ENCODE assay signal across 21 cellular contexts in the genomic region with DNA sequence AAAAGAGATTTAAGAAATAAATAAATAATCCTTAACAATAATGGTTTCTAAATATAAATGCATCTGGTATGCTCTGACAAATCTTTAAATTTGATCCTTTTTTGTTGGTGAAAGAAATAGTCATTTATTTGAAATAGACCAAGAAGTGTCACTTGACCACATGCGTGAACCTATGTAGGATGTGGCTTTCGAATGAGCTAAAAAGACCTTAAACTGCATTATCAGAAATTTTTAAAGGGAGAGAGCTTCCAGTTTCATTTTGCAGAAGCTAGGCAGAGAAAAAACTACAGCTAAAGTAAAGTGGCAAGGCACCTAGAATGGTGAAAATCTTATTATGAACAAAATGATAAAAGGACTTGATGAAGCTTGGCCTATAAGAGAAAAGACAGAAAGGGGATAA.
DNase-seq lines count a peak whose midpoint lies in the region; ATAC-seq and TF ChIP-seq lines count a peak whose summit lies in the region.
"Had no signal": no experiment of that assay in that cellular context is flagged by ENCODE, and none has a peak within 500 bp of the region (broad histone marks: within the 10 kb centered on the region; RNA-seq: fewer than 3 reads in every experiment).

No MANE protein-coding gene starts in this region.

- POLR2A ChIA-PET in activated CD8-positive, alpha-beta T cell treated with anti-CD3 and anti-CD28 coated beads, Interleukin-2, amount 10 ng/mL, durations not matched to agents 7 days and 5 days (lab: Charles Lee), result interaction anchor here (1.5 kb wide), 1 partner anchor 11 kb away, joined by 4 read pairs; no protein-coding TSS in a partner anchor

- CTCF ChIA-PET in activated CD8-positive, alpha-beta T cell treated with anti-CD3 and anti-CD28 coated beads, Interleukin-2, amount 10 ng/mL, durations not matched to agents 7 days and 5 days (lab: Charles Lee), result interaction anchor here (1.5 kb wide), 1 partner anchor 38 kb away, joined by 3 read pairs; no protein-coding TSS in a partner anchor

- peaks cover 26% of the 10 kb centered on the region for H3K4me1 Mint-ChIP-seq in stimulated activated naive CD8-positive, alpha-beta T cell treated with anti-CD3 and anti-CD28 coated beads, Interleukin-15, Interleukin-2, amounts not matched to agents 100 ng/mL and 50 ng/mL, for 24 hours (ENCODE audit: low read depth)
- H3K4me1 Mint-ChIP-seq in activated CD8-positive, alpha-beta T cell treated with anti-CD3 and anti-CD28 coated beads, Interleukin-2, amount 10 ng/mL, durations not matched to agents 7 days and 5 days (ENCODE audit: low read depth), result peaks cover 44% of the 10 kb centered on the region
- peaks cover 20% of the 10 kb centered on the region for H3K4me1 Mint-ChIP-seq in nephron progenitor cell

- H3K27ac Mint-ChIP-seq in stimulated activated naive CD8-positive, alpha-beta T cell treated with anti-CD3 and anti-CD28 coated beads, Interleukin-15, Interleukin-2, amounts not matched to agents 100 ng/mL and 50 ng/mL, for 24 hours, result peak overlapping the region; percentile 24
- peak overlapping the region; percentile 75 for H3K27ac Mint-ChIP-seq in activated CD8-positive, alpha-beta T cell treated with anti-CD3 and anti-CD28 coated beads, Interleukin-2, amount 10 ng/mL, durations not matched to agents 7 days and 5 days
- no peak overlapping the region for H3K27ac Mint-ChIP-seq in nephron progenitor cell
- H3K27ac Mint-ChIP-seq: activated CD4-positive, alpha-beta T cell treated with anti-CD3 and anti-CD28 coated beads, Interleukin-2, amount 10 ng/mL, durations not matched to agents 24 days and 14 days; activated naive CD8-positive, alpha-beta T cell treated with anti-CD3 and anti-CD28 coated beads, Interleukin-2, amount 50 U/mL, for 24 hours; naive thymus-derived CD8-positive, alpha-beta T cell had no signal

- H3K27me3 ChIP-seq in right atrium auricular region (no peaks in the 10 kb centered on the region), lower lobe of right lung (ENCODE audit: low read depth) (no peaks in the 10 kb centered on the region)
- H3K27me3 ChIP-seq: BLaER1 treated with 17β-estradiol and CSF1 and Interleukin-3, amounts not matched to agents 10 nM and 100 nM; body of pancreas; pancreas had no signal

- TF ChIP-seq CTCF in right atrium auricular region (IDR thresholded peaks at IDR 0.05) (no peak), nephron progenitor cell (IDR thresholded peaks at IDR 0.05) (no peak), lower lobe of right lung (IDR thresholded peaks at IDR 0.05) (no peak)

- H3K36me3 Mint-ChIP-seq in stimulated activated naive CD8-positive, alpha-beta T cell treated with anti-CD3 and anti-CD28 coated beads, Interleukin-15, Interleukin-2, amounts not matched to agents 100 ng/mL and 50 ng/mL, for 24 hours (ENCODE audit: low read depth), result no peaks in the 10 kb centered on the region
- H3K36me3 Mint-ChIP-seq in activated CD8-positive, alpha-beta T cell treated with anti-CD3 and anti-CD28 coated beads, Interleukin-2, amount 10 ng/mL, durations not matched to agents 7 days and 5 days (ENCODE audit: low read depth), result peaks cover 4% of the 10 kb centered on the region
- H3K36me3 Mint-ChIP-seq in nephron progenitor cell (ENCODE audit: low read depth), result no peaks in the 10 kb centered on the region

- H3K9me3 ChIP-seq in right atrium auricular region (no peaks in the 10 kb centered on the region), lower lobe of right lung (no peaks in the 10 kb centered on the region)
- H3K9me3 ChIP-seq: BLaER1 treated with 17β-estradiol and CSF1 and Interleukin-3, amounts not matched to agents 10 nM and 100 nM; body of pancreas; pancreas had no signal

- no peaks in the 10 kb centered on the region for H3K4me1 ChIP-seq in right atrium auricular region
- no peaks in the 10 kb centered on the region for H3K4me1 ChIP-seq in lower lobe of right lung
- H3K4me1 ChIP-seq: pancreas had no signal

- intact Hi-C loops in lower lobe of right lung (cut with DNase I), result no loop called here

- no peak for DNase-seq in stimulated activated naive CD8-positive, alpha-beta T cell treated with anti-CD3 and anti-CD28 coated beads, Interleukin-15, Interleukin-2, amounts not matched to agents 100 U/mL and 50 U/mL, for 24 hours
- peak; percentile 49 for DNase-seq in activated CD8-positive, alpha-beta T cell treated with anti-CD3 and anti-CD28 coated beads, Interleukin-2, amount 10 ng/mL, durations not matched to agents 7 days and 5 days
- DNase-seq in right atrium auricular region (ENCODE audit: low spot score), result no peak
- DNase-seq in NCI-H446 (lab: John Stamatoyannopoulos, UW), result no peak
- no peak for DNase-seq in nephron progenitor cell
- no peak for DNase-seq in lower lobe of right lung
- DNase-seq: activated CD4-positive, alpha-beta T cell treated with anti-CD3 and anti-CD28 coated beads, Interleukin-2, amount 10 ng/mL, durations not matched to agents 24 days and 14 days; activated naive CD8-positive, alpha-beta T cell treated with anti-CD3 and anti-CD28 coated beads, Interleukin-2, amount 50 U/mL, for 24 hours; Calu3; H9; NCI-H1694 treated with DMSO at 0.1 percent for 48 hours; NCI-H526; stimulated activated naive CD4-positive, alpha-beta T cell had no signal

- ATAC-seq in stimulated activated naive CD8-positive, alpha-beta T cell treated with anti-CD3 and anti-CD28 coated beads, Interleukin-15, Interleukin-2, amounts not matched to agents 100 U/mL and 50 U/mL, for 24 hours, result no peak
- ATAC-seq in HG02798 (IDR thresholded peaks at IDR 0.05; ENCODE audit: poor library complexity, unreplicated experiment), result peak; percentile 65
- ATAC-seq in activated CD8-positive, alpha-beta T cell treated with anti-CD3 and anti-CD28 coated beads, Interleukin-2, amount 10 ng/mL, durations not matched to agents 7 days and 5 days, result peak; percentile 71
- no peak for ATAC-seq in lower lobe of right lung
- ATAC-seq: activated naive CD8-positive, alpha-beta T cell treated with anti-CD3 and anti-CD28 coated beads, Interleukin-2, amount 50 U/mL, for 24 hours; naive thymus-derived CD8-positive, alpha-beta T cell; SK-N-SH treated with all-trans-retinoic acid at 6 μM for 48 hours had no signal

- no peaks in the 10 kb centered on the region for H3K36me3 ChIP-seq in right atrium auricular region
- H3K36me3 ChIP-seq in lower lobe of right lung, result no peaks in the 10 kb centered on the region
- H3K36me3 ChIP-seq: BLaER1 treated with 17β-estradiol and CSF1 and Interleukin-3, amounts not matched to agents 10 nM and 100 nM; pancreas had no signal

- H3K4me3 ChIP-seq in right atrium auricular region, result no peak overlapping the region
- no peak overlapping the region for H3K4me3 ChIP-seq in lower lobe of right lung
- H3K4me3 ChIP-seq: BLaER1 treated with 17β-estradiol and CSF1 and Interleukin-3, amounts not matched to agents 10 nM and 100 nM; body of pancreas; pancreas had no signal

- no peak overlapping the region for H3K4me3 Mint-ChIP-seq in stimulated activated naive CD8-positive, alpha-beta T cell treated with anti-CD3 and anti-CD28 coated beads, Interleukin-15, Interleukin-2, amounts not matched to agents 100 ng/mL and 50 ng/mL, for 24 hours
- H3K4me3 Mint-ChIP-seq in activated CD8-positive, alpha-beta T cell treated with anti-CD3 and anti-CD28 coated beads, Interleukin-2, amount 10 ng/mL, durations not matched to agents 7 days and 5 days, result peak overlapping the region; percentile 25
- no peak overlapping the region for H3K4me3 Mint-ChIP-seq in nephron progenitor cell
- H3K4me3 Mint-ChIP-seq: activated CD4-positive, alpha-beta T cell treated with anti-CD3 and anti-CD28 coated beads, Interleukin-2, amount 10 ng/mL, durations not matched to agents 24 days and 14 days; activated naive CD8-positive, alpha-beta T cell treated with anti-CD3 and anti-CD28 coated beads, Interleukin-2, amount 50 U/mL, for 24 hours; H9; naive thymus-derived CD8-positive, alpha-beta T cell had no signal

- no peaks in the 10 kb centered on the region for H3K9me3 Mint-ChIP-seq in stimulated activated naive CD8-positive, alpha-beta T cell treated with anti-CD3 and anti-CD28 coated beads, Interleukin-15, Interleukin-2, amounts not matched to agents 100 ng/mL and 50 ng/mL, for 24 hours
- peaks cover 4% of the 10 kb centered on the region for H3K9me3 Mint-ChIP-seq in activated CD8-positive, alpha-beta T cell treated with anti-CD3 and anti-CD28 coated beads, Interleukin-2, amount 10 ng/mL, durations not matched to agents 7 days and 5 days (ENCODE audit: insufficient read depth)
- H3K9me3 Mint-ChIP-seq in nephron progenitor cell, result no peaks in the 10 kb centered on the region
- H3K9me3 Mint-ChIP-seq: activated CD4-positive, alpha-beta T cell treated with anti-CD3 and anti-CD28 coated beads, Interleukin-2, amount 10 ng/mL, durations not matched to agents 24 days and 14 days; activated naive CD8-positive, alpha-beta T cell treated with anti-CD3 and anti-CD28 coated beads, Interleukin-2, amount 50 U/mL, for 24 hours; H9; naive thymus-derived CD8-positive, alpha-beta T cell had no signal

- H3K27ac ChIP-seq in right atrium auricular region (no peak overlapping the region), lower lobe of right lung (no peak overlapping the region)
- H3K27ac ChIP-seq: BLaER1 treated with 17β-estradiol and CSF1 and Interleukin-3, amounts not matched to agents 10 nM and 100 nM; body of pancreas; pancreas; VCaP had no signal

- no peaks in the 10 kb centered on the region for H3K27me3 Mint-ChIP-seq in stimulated activated naive CD8-positive, alpha-beta T cell treated with anti-CD3 and anti-CD28 coated beads, Interleukin-15, Interleukin-2, amounts not matched to agents 100 ng/mL and 50 ng/mL, for 24 hours
- no peaks in the 10 kb centered on the region for H3K27me3 Mint-ChIP-seq in activated CD8-positive, alpha-beta T cell treated with anti-CD3 and anti-CD28 coated beads, Interleukin-2, amount 10 ng/mL, durations not matched to agents 7 days and 5 days (ENCODE audit: low read depth)
- H3K27me3 Mint-ChIP-seq in nephron progenitor cell (ENCODE audit: low read depth, poor library complexity), result no peaks in the 10 kb centered on the region
- H3K27me3 Mint-ChIP-seq: activated CD4-positive, alpha-beta T cell treated with anti-CD3 and anti-CD28 coated beads, Interleukin-2, amount 10 ng/mL, durations not matched to agents 24 days and 14 days; activated naive CD8-positive, alpha-beta T cell treated with anti-CD3 and anti-CD28 coated beads, Interleukin-2, amount 50 U/mL, for 24 hours; naive thymus-derived CD8-positive, alpha-beta T cell had no signal

Comparison
In these comparisons a context has a peak if more than half of its experiments do, and no peak if none do; other contexts are left out.
1. ATAC-seq: peak in HG02798 (single experiment) and activated CD8-positive, alpha-beta T cell treated with anti-CD3 and anti-CD28 coated beads, Interleukin-2, amount 10 ng/mL, durations not matched to agents 7 days and 5 days (single experiment); none in stimulated activated naive CD8-positive, alpha-beta T cell treated with anti-CD3 and anti-CD28 coated beads, Interleukin-15, Interleukin-2, amounts not matched to agents 100 U/mL and 50 U/mL, for 24 hours (single experiment) and lower lobe of right lung (0 of 2).